1 cellular context compared by ENCODE assay signal in genomic region chr9:93041108-93041802, GRCh38.
A peak's percentile ranks its signal among the peaks of the same experiment; 100 is the strongest.
TF ChIP-seq lines count a peak whose summit lies in the region.

No MANE protein-coding gene starts in this region.

TF ChIP-seq in K562, 482 proteins besides CTCF, POLR2A, EP300 and RAD21 (continued from another document and continues in another):
- TF ChIP-seq ZNF263 (CRISPR knock-in tag; IDR thresholded peaks at IDR 0.05; ENCODE audit: borderline replicate concordance) (no peak), NONO (IDR thresholded peaks at IDR 0.05; ENCODE audit: low read depth in 2 of 2, low read length in 1 of 2) (no peak), MEF2D (tag; conservative IDR thresholded peaks at IDR 0.05; ENCODE audit: low read depth) (no peak), CBX3 (IDR thresholded peaks at IDR 0.05; ENCODE audit: borderline replicate concordance in 1 of 2, low read length in 2 of 2) (peak in 1 of 2 experiments; percentile 90; a peak in 2 of 3 replicates), LEF1 (IDR thresholded peaks at IDR 0.05) (no peak), ZNF780A (CRISPR knock-in tag; IDR thresholded peaks at IDR 0.05) (no peak), HOXB6 (CRISPR knock-in tag; IDR thresholded peaks at IDR 0.05; ENCODE audit: borderline replicate concordance) (no peak), ZNF75A (CRISPR knock-in tag; IDR thresholded peaks at IDR 0.05) (no peak), CAMTA2 (CRISPR knock-in tag; conservative IDR thresholded peaks at IDR 0.05) (no peak), ARID3B (CRISPR knock-in tag; IDR thresholded peaks at IDR 0.05; ENCODE audit: borderline replicate concordance) (no peak), ZNF282 (CRISPR knock-in tag; IDR thresholded peaks at IDR 0.05) (no peak), ZNF778 (CRISPR knock-in tag; IDR thresholded peaks at IDR 0.05) (no peak), IRF9 (tag; IDR thresholded peaks at IDR 0.05) (no peak), NR2F6 (CRISPR knock-in tag; IDR thresholded peaks at IDR 0.05) (no peak), SREBF1 (IDR thresholded peaks at IDR 0.05; ENCODE audit: borderline replicate concordance, low read depth, low read length) (no peak), NELFE (IDR thresholded peaks at IDR 0.05; ENCODE audit: insufficient read depth, insufficient read length) (no peak), NFRKB (IDR thresholded peaks at IDR 0.05; ENCODE audit: low read depth) (peak; percentile 58; the same call in 1 of the 2 replicates), ETV1 (tag; conservative IDR thresholded peaks at IDR 0.05; ENCODE audit: low read depth) (no peak), POU5F1 (IDR thresholded peaks at IDR 0.05; ENCODE audit: borderline replicate concordance, low read depth, low read length, partially characterized antibody) (no peak), JUND (IDR thresholded peaks at IDR 0.05; ENCODE audit: borderline replicate concordance, low read depth, low read length) (no peak), JUND (tag; IDR thresholded peaks at IDR 0.05; ENCODE audit: borderline replicate concordance, low read depth, low read length) (no peak), ZNF696 (CRISPR knock-in tag; conservative IDR thresholded peaks at IDR 0.05) (no peak), NR0B1 (IDR thresholded peaks at IDR 0.05; ENCODE audit: partially characterized antibody) (no peak), SRSF7 (optimal IDR thresholded peaks at IDR 0.05; ENCODE audit: low read depth, low read length) (no peak), SRSF1 (IDR thresholded peaks at IDR 0.05; ENCODE audit: low read depth, low read length) (no peak), ILK (tag; IDR thresholded peaks at IDR 0.05; ENCODE audit: borderline replicate concordance, low read depth) (no peak), YBX1 (IDR thresholded peaks at IDR 0.05) (no peak), RAD51 (IDR thresholded peaks at IDR 0.05; ENCODE audit: borderline replicate concordance, low read depth) (peak; percentile 92), ZNF395 (CRISPR knock-in tag; IDR thresholded peaks at IDR 0.05) (no peak), ZFPM2 (CRISPR knock-in tag; IDR thresholded peaks at IDR 0.05) (no peak), NFE2L1 (tag; IDR thresholded peaks at IDR 0.05; ENCODE audit: borderline replicate concordance, low read depth) (no peak), SIX5 (IDR thresholded peaks at IDR 0.05; ENCODE audit: borderline replicate concordance in 1 of 2, insufficient read depth in 1 of 2, low read depth in 1 of 2, low read length in 2 of 2) (no peak), HDAC1 (IDR thresholded peaks at IDR 0.05) (no peak), CBFB (CRISPR knock-in tag; IDR thresholded peaks at IDR 0.05) (no peak), POLR2H (tag; IDR thresholded peaks at IDR 0.05; ENCODE audit: low read depth) (no peak), TRIM28 (IDR thresholded peaks at IDR 0.05) (no peak), NCOA2 (IDR thresholded peaks at IDR 0.05; ENCODE audit: partially characterized antibody in 2 of 2) (no peak), KDM1A (IDR thresholded peaks at IDR 0.05) (no peak), ZNF764 (CRISPR knock-in tag; IDR thresholded peaks at IDR 0.05; ENCODE audit: low read depth) (no peak), ZBTB12 (CRISPR knock-in tag; IDR thresholded peaks at IDR 0.05) (no peak), SMARCC2 (IDR thresholded peaks at IDR 0.05; ENCODE audit: low read depth) (no peak), KLF10 (CRISPR knock-in tag; IDR thresholded peaks at IDR 0.05) (no peak), RERE (CRISPR knock-in tag; IDR thresholded peaks at IDR 0.05; ENCODE audit: borderline replicate concordance) (no peak), SIN3B (IDR thresholded peaks at IDR 0.05; ENCODE audit: low read depth) (no peak)
- TF ChIP-seq, protein P1, sequence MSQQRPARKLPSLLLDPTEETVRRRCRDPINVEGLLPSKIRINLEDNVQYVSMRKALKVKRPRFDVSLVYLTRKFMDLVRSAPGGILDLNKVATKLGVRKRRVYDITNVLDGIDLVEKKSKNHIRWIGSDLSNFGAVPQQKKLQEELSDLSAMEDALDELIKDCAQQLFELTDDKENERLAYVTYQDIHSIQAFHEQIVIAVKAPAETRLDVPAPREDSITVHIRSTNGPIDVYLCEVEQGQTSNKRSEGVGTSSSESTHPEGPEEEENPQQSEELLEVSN (IDR thresholded peaks at IDR 0.05; ENCODE audit: borderline replicate concordance in 1 of 2, extremely low read depth in 1 of 2, insufficient read depth in 1 of 2, insufficient read length in 1 of 2, low read depth in 1 of 2, low read length in 1 of 2, poor library complexity in 1 of 2, severe bottlenecking in 1 of 2) = peak in 1 of 2 experiments; percentile 64
- TF ChIP-seq, protein P2, sequence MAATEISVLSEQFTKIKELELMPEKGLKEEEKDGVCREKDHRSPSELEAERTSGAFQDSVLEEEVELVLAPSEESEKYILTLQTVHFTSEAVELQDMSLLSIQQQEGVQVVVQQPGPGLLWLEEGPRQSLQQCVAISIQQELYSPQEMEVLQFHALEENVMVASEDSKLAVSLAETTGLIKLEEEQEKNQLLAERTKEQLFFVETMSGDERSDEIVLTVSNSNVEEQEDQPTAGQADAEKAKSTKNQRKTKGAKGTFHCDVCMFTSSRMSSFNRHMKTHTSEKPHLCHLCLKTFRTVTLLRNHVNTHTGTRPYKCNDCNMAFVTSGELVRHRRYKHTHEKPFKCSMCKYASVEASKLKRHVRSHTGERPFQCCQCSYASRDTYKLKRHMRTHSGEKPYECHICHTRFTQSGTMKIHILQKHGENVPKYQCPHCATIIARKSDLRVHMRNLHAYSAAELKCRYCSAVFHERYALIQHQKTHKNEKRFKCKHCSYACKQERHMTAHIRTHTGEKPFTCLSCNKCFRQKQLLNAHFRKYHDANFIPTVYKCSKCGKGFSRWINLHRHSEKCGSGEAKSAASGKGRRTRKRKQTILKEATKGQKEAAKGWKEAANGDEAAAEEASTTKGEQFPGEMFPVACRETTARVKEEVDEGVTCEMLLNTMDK (IDR thresholded peaks at IDR 0.05; ENCODE audit: borderline replicate concordance, insufficient read depth, low read depth, low read length, poor library complexity, severe bottlenecking) = no peak
- TF ChIP-seq, protein P3, sequence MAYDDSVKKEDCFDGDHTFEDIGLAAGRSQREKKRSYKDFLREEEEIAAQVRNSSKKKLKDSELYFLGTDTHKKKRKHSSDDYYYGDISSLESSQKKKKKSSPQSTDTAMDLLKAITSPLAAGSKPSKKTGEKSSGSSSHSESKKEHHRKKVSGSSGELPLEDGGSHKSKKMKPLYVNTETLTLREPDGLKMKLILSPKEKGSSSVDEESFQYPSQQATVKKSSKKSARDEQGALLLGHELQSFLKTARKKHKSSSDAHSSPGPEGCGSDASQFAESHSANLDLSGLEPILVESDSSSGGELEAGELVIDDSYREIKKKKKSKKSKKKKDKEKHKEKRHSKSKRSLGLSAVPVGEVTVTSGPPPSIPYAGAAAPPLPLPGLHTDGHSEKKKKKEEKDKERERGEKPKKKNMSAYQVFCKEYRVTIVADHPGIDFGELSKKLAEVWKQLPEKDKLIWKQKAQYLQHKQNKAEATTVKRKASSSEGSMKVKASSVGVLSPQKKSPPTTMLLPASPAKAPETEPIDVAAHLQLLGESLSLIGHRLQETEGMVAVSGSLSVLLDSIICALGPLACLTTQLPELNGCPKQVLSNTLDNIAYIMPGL (CRISPR knock-in tag; IDR thresholded peaks at IDR 0.05) = no peak
- TF ChIP-seq, protein P4, sequence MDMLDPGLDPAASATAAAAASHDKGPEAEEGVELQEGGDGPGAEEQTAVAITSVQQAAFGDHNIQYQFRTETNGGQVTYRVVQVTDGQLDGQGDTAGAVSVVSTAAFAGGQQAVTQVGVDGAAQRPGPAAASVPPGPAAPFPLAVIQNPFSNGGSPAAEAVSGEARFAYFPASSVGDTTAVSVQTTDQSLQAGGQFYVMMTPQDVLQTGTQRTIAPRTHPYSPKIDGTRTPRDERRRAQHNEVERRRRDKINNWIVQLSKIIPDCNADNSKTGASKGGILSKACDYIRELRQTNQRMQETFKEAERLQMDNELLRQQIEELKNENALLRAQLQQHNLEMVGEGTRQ (CRISPR knock-in tag; IDR thresholded peaks at IDR 0.05) = peak; percentile 91
- TF ChIP-seq, protein P5, sequence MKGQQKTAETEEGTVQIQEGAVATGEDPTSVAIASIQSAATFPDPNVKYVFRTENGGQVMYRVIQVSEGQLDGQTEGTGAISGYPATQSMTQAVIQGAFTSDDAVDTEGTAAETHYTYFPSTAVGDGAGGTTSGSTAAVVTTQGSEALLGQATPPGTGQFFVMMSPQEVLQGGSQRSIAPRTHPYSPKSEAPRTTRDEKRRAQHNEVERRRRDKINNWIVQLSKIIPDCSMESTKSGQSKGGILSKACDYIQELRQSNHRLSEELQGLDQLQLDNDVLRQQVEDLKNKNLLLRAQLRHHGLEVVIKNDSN (CRISPR knock-in tag; IDR thresholded peaks at IDR 0.05) = peak; percentile 96
